10 cellular contexts compared by ENCODE assay signal in genomic region chr2:85994421-85994777, GRCh38.
DNase-seq lines count a peak whose midpoint lies in the region; ATAC-seq, FAIRE-seq and TF ChIP-seq lines count a peak whose summit lies in the region.
"Had no signal": no experiment of that assay in that cellular context is flagged by ENCODE, and none has a peak within 500 bp of the region (broad histone marks: within the 10 kb centered on the region; RNA-seq: fewer than 3 reads in every experiment).

No MANE protein-coding gene starts in this region.

- H3K9ac ChIP-seq in adipocyte (ENCODE audit: low read length): peak overlapping the region; percentile 34

- TF ChIP-seq CTCF in transverse colon (IDR thresholded peaks at IDR 0.05): no peak

- H3K9me3 ChIP-seq in adipocyte (ENCODE audit: control insufficient read depth, low read length) (no peaks in the 10 kb centered on the region), transverse colon (no peaks in the 10 kb centered on the region)

- H3K9me3 Mint-ChIP-seq in activated naive CD4-positive, alpha-beta T cell treated with anti-CD3 and anti-CD28 coated beads, Interleukin-2, amount 10 ng/mL, durations not matched to agents 7 days and 5 days: no peaks in the 10 kb centered on the region

- CTCF ChIA-PET in activated naive CD4-positive, alpha-beta T cell treated with anti-CD3 and anti-CD28 coated beads, Interleukin-2, amount 10 ng/mL, durations not matched to agents 7 days and 5 days (lab: Charles Lee): interaction anchor here (0.9 to 2.5 kb wide), 7 partner anchors 41 to 167 kb away, joined by 3 to 15 read pairs (median 5); no protein-coding TSS in a partner anchor

- H3K4me1 ChIP-seq in adipocyte (ENCODE audit: control insufficient read depth, insufficient read depth, low read length) (peaks cover 45% of the 10 kb centered on the region), transverse colon (peaks cover 29 to 49% (median 41%) of the 10 kb centered on the region in 4 donors)

- H3K27me3 ChIP-seq in adipocyte (replicated peaks; ENCODE audit: control insufficient read depth, insufficient read depth, low read length) (no peaks in the 10 kb centered on the region), transverse colon (no peaks in the 10 kb centered on the region)

- peak overlapping the region; percentile 23 to 52 (median 42) for H3K27ac ChIP-seq in transverse colon

- no peak for FAIRE-seq in GM12892 (lab: Jason Lieb, UNC)

- no peak for DNase-seq in activated naive CD4-positive, alpha-beta T cell treated with anti-CD3 and anti-CD28 coated beads, Interleukin-2, amount 10 ng/mL, durations not matched to agents 7 days and 5 days
- DNase-seq in activated naive CD4-positive, alpha-beta T cell treated with anti-CD3 and anti-CD28 coated beads, Interleukin-2, amount 50 U/mL, for 16 hours: no peak
- DNase-seq in adipocyte (ENCODE audit: low read depth) (no peak), transverse colon (no peak), GM12892 (ENCODE audit: insufficient read length) (no peak), NCI-H774 (lab: John Stamatoyannopoulos, UW) (no peak), SHP77 treated with DMSO at 0.1 percent for 48 hours (lab: John Stamatoyannopoulos, UW) (no peak)
- DNase-seq: activated CD4-positive, alpha-beta T cell treated with anti-CD3 and anti-CD28 coated beads for 1 hour; NCI-H187 treated with DMSO at 0.1 percent for 48 hours had no signal

- no peak for TF ChIP-seq EP300 in transverse colon (IDR thresholded peaks at IDR 0.05; ENCODE audit: low read depth)

- H3K4me3 Mint-ChIP-seq in activated naive CD4-positive, alpha-beta T cell treated with anti-CD3 and anti-CD28 coated beads, Interleukin-2, amount 10 ng/mL, durations not matched to agents 7 days and 5 days: peak overlapping the region; percentile 12

- H3K36me3 ChIP-seq in adipocyte (ENCODE audit: control insufficient read depth, insufficient read depth, low read length, severe bottlenecking) (no peaks in the 10 kb centered on the region), transverse colon (no peaks in the 10 kb centered on the region)

- in situ Hi-C loops in transverse colon (cut with MboI; ENCODE audit: low pct_ligation_motif_present in 1 of 4, low pct_unique_long_range_greater_than_20kb in 1 of 4, low sequenced_read_pairs in 3 of 4): no loop called here

- peaks cover 79% of the 10 kb centered on the region for H3K4me1 Mint-ChIP-seq in activated naive CD4-positive, alpha-beta T cell treated with anti-CD3 and anti-CD28 coated beads, Interleukin-2, amount 10 ng/mL, durations not matched to agents 7 days and 5 days

- peak overlapping the region; percentile 94 for H3K27ac Mint-ChIP-seq in activated naive CD4-positive, alpha-beta T cell treated with anti-CD3 and anti-CD28 coated beads, Interleukin-2, amount 10 ng/mL, durations not matched to agents 7 days and 5 days

- 80 to 85% methylated on average over 2 to 3 of the region's 3 CpGs for WGBS in transverse colon (ENCODE audit: low coverage in 1 of 2), 2 donors

- H3K27me3 Mint-ChIP-seq in activated naive CD4-positive, alpha-beta T cell treated with anti-CD3 and anti-CD28 coated beads, Interleukin-2, amount 10 ng/mL, durations not matched to agents 7 days and 5 days: peaks cover 4% of the 10 kb centered on the region

- H3K4me3 ChIP-seq in adipocyte (ENCODE audit: low read length): no peak overlapping the region
- no peak overlapping the region for H3K4me3 ChIP-seq in transverse colon

- ATAC-seq in HG03095 (IDR thresholded peaks at IDR 0.05; ENCODE audit: unreplicated experiment): peak; percentile 8

- no peak for TF ChIP-seq POLR2A in transverse colon (IDR thresholded peaks at IDR 0.05)
- TF ChIP-seq POLR2A in GM12892 (IDR thresholded peaks at IDR 0.05; ENCODE audit: low read depth, low read length): no peak

- intact Hi-C loops in transverse colon (cut with DNase I; ENCODE audit: low total_unique reads): no loop called here

- H3K36me3 Mint-ChIP-seq in activated naive CD4-positive, alpha-beta T cell treated with anti-CD3 and anti-CD28 coated beads, Interleukin-2, amount 10 ng/mL, durations not matched to agents 7 days and 5 days: peaks cover 11% of the 10 kb centered on the region
